19 cellular contexts compared by ENCODE assay signal in genomic region chr5:53943938-53944337, GRCh38.
DNase-seq lines count a peak whose midpoint lies in the region; ATAC-seq and TF ChIP-seq lines count a peak whose summit lies in the region.
"Had no signal": no experiment of that assay in that cellular context is flagged by ENCODE, and none has a peak within 500 bp of the region (broad histone marks: within the 10 kb centered on the region; RNA-seq: fewer than 3 reads in every experiment).

No MANE protein-coding gene starts in this region.

- H3K9me3 ChIP-seq in SK-N-SH (no peaks in the 10 kb centered on the region), IMR-90 (ENCODE audit: control insufficient read depth, insufficient read depth, low read length) (no peaks in the 10 kb centered on the region), transverse colon (no peaks in the 10 kb centered on the region)
- H3K9me3 ChIP-seq: BE2C, HAP-1 had no signal

- TF ChIP-seq EP300 in SK-N-SH (IDR thresholded peaks at IDR 0.05; ENCODE audit: borderline replicate concordance in 1 of 2, low read depth in 1 of 2, low read length in 1 of 2) (no peak), transverse colon (IDR thresholded peaks at IDR 0.05; ENCODE audit: low read depth) (no peak)

- H3K9me1 ChIP-seq in IMR-90 (ENCODE audit: insufficient read depth, low read length), result peaks cover 6% of the 10 kb centered on the region

- CTCF ChIA-PET in SK-N-SH (lab: Yijun Ruan, JAX) (no interaction called here), IMR-90 (lab: Yijun Ruan, JAX) (interaction anchor here (0.6 to 1.0 kb wide), 2 partner anchors 10 to 43 kb away, joined by 4 to 5 read pairs; no protein-coding TSS in a partner anchor)

- H2AFZ ChIP-seq in SK-N-SH (ENCODE audit: low read depth), result no peak overlapping the region
- no peak overlapping the region for H2AFZ ChIP-seq in IMR-90 (replicated peaks; ENCODE audit: low read length, poor library complexity)
- H2AFZ ChIP-seq: GM23248 had no signal

- no peaks in the 10 kb centered on the region for H4K20me1 ChIP-seq in SK-N-SH (ENCODE audit: insufficient read depth)
- no peaks in the 10 kb centered on the region for H4K20me1 ChIP-seq in IMR-90 (ENCODE audit: insufficient read depth, low read length)

- DNase-seq in SK-N-SH, result no peak
- DNase-seq in IMR-90, result no peak
- peak; percentile 44 for DNase-seq in NCI-H69 (lab: John Stamatoyannopoulos, UW)
- DNase-seq in NCI-H2171 (lab: John Stamatoyannopoulos, UW), result no peak
- DNase-seq in transverse colon, result no peak
- DNase-seq: ACHN; BE2C; C1 segment of cervical spinal cord; CD4-positive, CD25-positive, alpha-beta regulatory T cell; CD8-positive, alpha-beta memory T cell; COR-L47; DMS153; DND-41; EL; GM23248 had no signal

- no peak overlapping the region for H3K23ac ChIP-seq in IMR-90 (ENCODE audit: low read depth, low read length)

- in situ Hi-C loops in IMR-90 (cut with MboI; ENCODE audit: low sequenced_read_pairs) (no loop called here), transverse colon (cut with MboI; ENCODE audit: low pct_ligation_motif_present in 1 of 4, low pct_unique_long_range_greater_than_20kb in 1 of 4, low sequenced_read_pairs in 3 of 4) (no loop called here)

- no peak overlapping the region for H3K56ac ChIP-seq in IMR-90 (ENCODE audit: extremely low read depth, insufficient read depth, low read length)

- no peak overlapping the region for H2AK5ac ChIP-seq in IMR-90 (ENCODE audit: low read depth, low read length)

- TF ChIP-seq RAD21 in SK-N-SH (IDR thresholded peaks at IDR 0.05; ENCODE audit: low read length), result no peak
- no peak for TF ChIP-seq RAD21 in IMR-90 (IDR thresholded peaks at IDR 0.05; ENCODE audit: low read length)

- no peak overlapping the region for H2BK5ac ChIP-seq in IMR-90 (ENCODE audit: low read depth, low read length, poor library complexity, severe bottlenecking)

- H3K79me1 ChIP-seq in IMR-90 (ENCODE audit: low read depth in 1 of 2, low read length in 2 of 2), result no peaks in the 10 kb centered on the region

- H3K18ac ChIP-seq in IMR-90 (ENCODE audit: low read depth, low read length), result no peak overlapping the region

- H3K4me1 ChIP-seq in SK-N-SH (ENCODE audit: control insufficient read depth in 1 of 2, insufficient read depth in 2 of 2, low read depth in 1 of 2, low read length in 1 of 2) (peaks cover 0 to 6% of the 10 kb centered on the region in 2 experiments; a peak in 1 of 4 replicates), IMR-90 (ENCODE audit: control insufficient read depth, insufficient read depth, low read length) (peaks cover 6% of the 10 kb centered on the region), transverse colon (no peaks in the 10 kb centered on the region)
- H3K4me1 ChIP-seq: BE2C, HAP-1 had no signal

- no peak overlapping the region for H3K4me3 ChIP-seq in SK-N-SH (ENCODE audit: low read depth in 2 of 2, low read length in 1 of 2)
- no peak overlapping the region for H3K4me3 ChIP-seq in IMR-90 (ENCODE audit: insufficient read depth, low read depth, low read length)
- H3K4me3 ChIP-seq in transverse colon, result no peak overlapping the region
- H3K4me3 ChIP-seq: GM23248, HAP-1 had no signal

- H2BK15ac ChIP-seq in IMR-90 (ENCODE audit: low read depth, low read length), result 0 out of 3 replicates have a peak overlapping the region, but pooled peaks have one; percentile 9

- ATAC-seq in SK-N-SH treated with all-trans-retinoic acid at 6 μM for 48 hours (no peak), IMR-90 (ENCODE audit: low read depth) (no peak), esophagus mucosa (no peak)

- dilution Hi-C loops in IMR-90 (cut with HindIII; ENCODE audit: low sequenced_read_pairs, unreplicated experiment), result no loop called here

- no peak overlapping the region for H3K14ac ChIP-seq in IMR-90 (replicated peaks; ENCODE audit: low read depth, low read length)

- H3K4me2 ChIP-seq in SK-N-SH, result no peak overlapping the region
- H3K4me2 ChIP-seq in IMR-90 (ENCODE audit: low read depth, low read length), result no peak overlapping the region
- H3K4me2 ChIP-seq: KMS-11 had no signal

- no peaks in the 10 kb centered on the region for H3K79me2 ChIP-seq in SK-N-SH (ENCODE audit: insufficient read depth)

- no peak overlapping the region for H3K9ac ChIP-seq in SK-N-SH
- H3K9ac ChIP-seq in IMR-90 (ENCODE audit: low read depth, low read length), result no peak overlapping the region
- H3K9ac ChIP-seq: GM23248, KMS-11 had no signal

- peaks cover 8% of the 10 kb centered on the region for H3F3A ChIP-seq in SK-N-SH (replicated peaks; ENCODE audit: insufficient read depth)

- no peaks in the 10 kb centered on the region; the same call in 1 of the 2 replicates for H3K9me2 ChIP-seq in SK-N-SH

- H4K91ac ChIP-seq in IMR-90 (ENCODE audit: insufficient read depth, low read depth, low read length), result no peak overlapping the region; the same call in 1 of the 2 replicates

- 100% methylated on average over 1 of the region's 1 CpG for WGBS in SK-N-SH (ENCODE audit: low lambda C conversion rate)
- no CpG with 5 or more reads among the region's 1 CpG for WGBS in IMR-90 (ENCODE audit: extremely low coverage in 2 of 2, insufficient read length in 1 of 2), 2 experiments
- 100% methylated on average over 1 of the region's 1 CpG for WGBS in transverse colon (ENCODE audit: low coverage in 1 of 2), 2 donors

- H2BK20ac ChIP-seq in IMR-90 (ENCODE audit: low read depth, low read length), result no peak overlapping the region

- no peak overlapping the region for H4K5ac ChIP-seq in IMR-90 (ENCODE audit: low read depth, low read length)

- TF ChIP-seq CTCF in SK-N-SH (IDR thresholded peaks at IDR 0.05) (no peak), IMR-90 (conservative IDR thresholded peaks at IDR 0.05; ENCODE audit: low read depth, low read length) (no peak), transverse colon (IDR thresholded peaks at IDR 0.05) (no peak)

- no peak overlapping the region for H4K8ac ChIP-seq in IMR-90 (ENCODE audit: low read depth in 2 of 2, low read length in 2 of 2)

- H3K27me3 ChIP-seq in SK-N-SH (ENCODE audit: insufficient read depth) (no peaks in the 10 kb centered on the region), IMR-90 (ENCODE audit: control insufficient read depth, insufficient read depth, low read length) (no peaks in the 10 kb centered on the region), transverse colon (no peaks in the 10 kb centered on the region)
- H3K27me3 ChIP-seq: BE2C had no signal

- intact Hi-C loops in IMR-90 (cut with micrococcal nuclease) (no loop called here), transverse colon (cut with DNase I; ENCODE audit: low total_unique reads) (no loop called here)

- H3K36me3 ChIP-seq in SK-N-SH (replicated peaks in 1 of 2; ENCODE audit: control insufficient read depth in 1 of 2, insufficient read depth in 2 of 2, low read length in 1 of 2) (no peaks in the 10 kb centered on the region), IMR-90 (ENCODE audit: control insufficient read depth, insufficient read depth, low read length) (no peaks in the 10 kb centered on the region), transverse colon (no peaks in the 10 kb centered on the region)
- H3K36me3 ChIP-seq: BE2C, HAP-1 had no signal

- H2AK9ac ChIP-seq in IMR-90 (replicated peaks; ENCODE audit: low read depth, low read length, poor library complexity), result no peak overlapping the region

- H3K27ac ChIP-seq in SK-N-SH (ENCODE audit: low read depth in 2 of 2, low read length in 1 of 2) (no peak overlapping the region), IMR-90 (ENCODE audit: insufficient read depth, low read length) (no peak overlapping the region), transverse colon (no peak overlapping the region)
- H3K27ac ChIP-seq: GM23248, KMS-11 had no signal

- no peak overlapping the region for H3K4ac ChIP-seq in IMR-90 (ENCODE audit: low read depth, low read length)

- no TSS peak for BruUV-seq in IMR-90 (replicated peaks; lab: Mats Ljungman, UMichigan)

- TF ChIP-seq POLR2A in IMR-90 (IDR thresholded peaks at IDR 0.05; ENCODE audit: low read depth, low read length) (no peak), transverse colon (IDR thresholded peaks at IDR 0.05) (no peak)

- POLR2A ChIA-PET in SK-N-SH (lab: Yijun Ruan, JAX), result no interaction called here
- POLR2A ChIA-PET in IMR-90 (lab: Charles Lee; ENCODE audit: unreplicated experiment), result no interaction called here

- no peak overlapping the region for H2BK120ac ChIP-seq in IMR-90 (ENCODE audit: low read depth, low read length)

TF ChIP-seq in SK-N-SH, 30 proteins besides CTCF, POLR2A, EP300 and RAD21 (continues in another document):
- peak; percentile 33; the same call in 1 of the 2 replicates for TF ChIP-seq NFIC (IDR thresholded peaks at IDR 0.05; ENCODE audit: borderline replicate concordance)

TF ChIP-seq in SK-N-SH treated with all-trans-retinoic acid at 6 μM for 48 hours, 23 proteins besides CTCF, POLR2A, EP300 and RAD21 (continues in another document):
- TF ChIP-seq GLIS3 (CRISPR knock-in tag; IDR thresholded peaks at IDR 0.05), result no peak
- no peak for TF ChIP-seq CREB5 (CRISPR knock-in tag; IDR thresholded peaks at IDR 0.05; ENCODE audit: low read depth)

TF ChIP-seq in IMR-90, 13 proteins besides CTCF, POLR2A, EP300 and RAD21 (continues in another document):
- TF ChIP-seq CEBPB (IDR thresholded peaks at IDR 0.05; ENCODE audit: low read depth, low read length) (no peak), MAZ (IDR thresholded peaks at IDR 0.05; ENCODE audit: borderline replicate concordance, low read depth, low read length) (no peak), SMC3 (IDR thresholded peaks at IDR 0.05; ENCODE audit: low read depth, low read length) (no peak), CHD1 (IDR thresholded peaks at IDR 0.05; ENCODE audit: low read depth, low read length) (no peak), BHLHE40 (IDR thresholded peaks at IDR 0.05; ENCODE audit: low read depth, low read length) (no peak), MXI1 (IDR thresholded peaks at IDR 0.05; ENCODE audit: borderline replicate concordance, low read depth, low read length) (no peak), NFE2L2 (IDR thresholded peaks at IDR 0.05; ENCODE audit: low read depth, low read length) (no peak), RFX5 (IDR thresholded peaks at IDR 0.05; ENCODE audit: low read depth, low read length) (no peak), FOS (IDR thresholded peaks at IDR 0.05; ENCODE audit: low read depth, low read length) (no peak)
- TF ChIP-seq, protein P1, sequence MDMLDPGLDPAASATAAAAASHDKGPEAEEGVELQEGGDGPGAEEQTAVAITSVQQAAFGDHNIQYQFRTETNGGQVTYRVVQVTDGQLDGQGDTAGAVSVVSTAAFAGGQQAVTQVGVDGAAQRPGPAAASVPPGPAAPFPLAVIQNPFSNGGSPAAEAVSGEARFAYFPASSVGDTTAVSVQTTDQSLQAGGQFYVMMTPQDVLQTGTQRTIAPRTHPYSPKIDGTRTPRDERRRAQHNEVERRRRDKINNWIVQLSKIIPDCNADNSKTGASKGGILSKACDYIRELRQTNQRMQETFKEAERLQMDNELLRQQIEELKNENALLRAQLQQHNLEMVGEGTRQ (IDR thresholded peaks at IDR 0.05; ENCODE audit: low read depth, low read length), result no peak
